ENCODE assay signal across 20 cellular contexts in the genomic region with DNA sequence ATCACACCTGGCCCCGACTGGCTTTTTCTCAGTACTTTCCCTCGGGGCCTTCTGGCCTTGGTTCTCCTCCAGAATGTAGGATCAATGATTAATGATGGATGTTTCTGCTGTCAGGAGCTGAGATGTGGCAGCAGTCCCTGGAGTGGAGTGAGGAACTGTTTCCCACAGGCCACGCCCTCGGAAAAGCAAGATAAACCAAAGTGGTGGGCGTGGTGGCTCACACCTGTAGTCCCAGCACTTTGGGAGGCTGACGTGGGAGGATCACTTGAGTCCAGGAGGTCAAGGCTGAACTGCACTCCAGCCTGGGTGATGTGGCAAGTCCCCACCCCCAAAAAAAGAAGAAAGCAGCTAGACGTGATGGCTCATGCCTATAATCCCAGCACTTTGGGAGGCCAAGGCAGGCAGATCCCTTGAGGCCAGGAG. TPM values are rescaled to one million over a fixed set of nuclear protein-coding genes. Genes with fewer than 3 reads are reported as not detected.
"Had no signal": no experiment of that assay in that cellular context is flagged by ENCODE, and none has a peak within 500 bp of the region (broad histone marks: within the 10 kb centered on the region; RNA-seq: fewer than 3 reads in every experiment).

No MANE protein-coding gene starts in this region.

- DNase-seq: activated CD4-positive, alpha-beta T cell treated with anti-CD3 and anti-CD28 coated beads, Interleukin-2, amount 50 U/mL, for 1 hour; activated CD4-positive, CD25-positive, alpha-beta regulatory T cell treated with anti-CD3 and anti-CD28 coated beads, Interleukin-2, amount 50 U/mL, for 72 hours; activated CD8-positive, alpha-beta memory T cell treated with anti-CD3 and anti-CD28 coated beads, Interleukin-2, amount 50 U/mL, for 4 hours; activated effector memory CD4-positive, alpha-beta T cell treated with anti-CD3 and anti-CD28 coated beads, Interleukin-2, amount 50 U/mL, for 16 hours; activated T-cell treated with anti-CD3 and anti-CD28 coated beads, Interleukin-2, amount 50 U/mL, for 72 hours; amygdala; caudate nucleus; foreskin melanocyte; head of caudate nucleus; kidney; mesenchymal stem cell; naive thymus-derived CD8-positive, alpha-beta T cell; sigmoid colon; stimulated activated naive B cell treated with anti-CD40 and anti-IgM and Interleukin-4, amounts not matched to agents 10 μg/mL and 1 μg/mL and 100 μg/mL, for 72 hours; thyroid gland had no signal

- H3K9me3 ChIP-seq: thyroid gland had no signal

- H3K4me1 ChIP-seq: parathyroid adenoma, sigmoid colon, thyroid gland had no signal

- H3K27ac Mint-ChIP-seq: activated naive CD8-positive, alpha-beta T cell; activated T-cell treated with anti-CD3 and anti-CD28 coated beads, Interleukin-2, amount 50 U/mL, for 72 hours; stimulated activated naive B cell treated with anti-CD40 and anti-IgM and Interleukin-4, amounts not matched to agents 10 μg/mL and 1 μg/mL and 100 μg/mL, for 72 hours had no signal

- H3K4me1 Mint-ChIP-seq: naive thymus-derived CD8-positive, alpha-beta T cell had no signal

- H3K36me3 Mint-ChIP-seq: activated naive CD8-positive, alpha-beta T cell; naive thymus-derived CD8-positive, alpha-beta T cell had no signal

- ATAC-seq: activated T-cell treated with anti-CD3 and anti-CD28 coated beads, Interleukin-2, amount 50 U/mL, for 72 hours; naive thymus-derived CD8-positive, alpha-beta T cell; stimulated activated naive B cell treated with anti-CD40 and anti-IgM and Interleukin-4, amounts not matched to agents 10 μg/mL and 1 μg/mL and 100 μg/mL, for 72 hours had no signal

- H3K4me3 Mint-ChIP-seq: activated naive CD8-positive, alpha-beta T cell; activated T-cell treated with anti-CD3 and anti-CD28 coated beads, Interleukin-2, amount 50 U/mL, for 72 hours; naive thymus-derived CD8-positive, alpha-beta T cell; stimulated activated naive B cell treated with anti-CD40 and anti-IgM and Interleukin-4, amounts not matched to agents 10 μg/mL and 1 μg/mL and 100 μg/mL, for 72 hours had no signal

- H3K4me3 ChIP-seq: sigmoid colon, thyroid gland had no signal

- H3K36me3 ChIP-seq: sigmoid colon, thyroid gland had no signal

- H3K27ac ChIP-seq: parathyroid adenoma, sigmoid colon, thyroid gland, VCaP had no signal

- H3K27me3 ChIP-seq: sigmoid colon, thyroid gland had no signal

- FAIRE-seq: colon, kidney, urothelium cell line had no signal

- H3K27me3 Mint-ChIP-seq: activated naive CD8-positive, alpha-beta T cell had no signal

RNA-seq across cellular contexts. Expression of gene ANGPTL6, which starts 23.4 kb away (rescaled TPM):
- total RNA-seq: sigmoid colon had no signal
